In genomic region chr5:130316971-130317421, GRCh38 we compare ENCODE assay signal across 14 cellular contexts.
DNase-seq lines count a peak whose midpoint lies in the region; ATAC-seq, FAIRE-seq and TF ChIP-seq lines count a peak whose summit lies in the region.
"Had no signal": no experiment of that assay in that cellular context is flagged by ENCODE, and none has a peak within 500 bp of the region (broad histone marks: within the 10 kb centered on the region; RNA-seq: fewer than 3 reads in every experiment).

No MANE protein-coding gene starts in this region.

- TF ChIP-seq CTCF in progenitor cell of endocrine pancreas (IDR thresholded peaks at IDR 0.05; ENCODE audit: unreplicated experiment) = no peak

- no peak overlapping the region for H2BK120ac ChIP-seq in trophoblast cell (ENCODE audit: insufficient read depth, low read length, poor library complexity)

- H3K27ac Mint-ChIP-seq in progenitor cell of endocrine pancreas = peak overlapping the region; percentile 90
- H3K27ac Mint-ChIP-seq: CD4-positive, CD25-positive, alpha-beta regulatory T cell; naive thymus-derived CD8-positive, alpha-beta T cell had no signal

- H4K91ac ChIP-seq in trophoblast cell (ENCODE audit: low read depth, low read length) = no peak overlapping the region

- H3K9ac ChIP-seq in trophoblast cell (ENCODE audit: low read length) = no peak overlapping the region

- H2AFZ ChIP-seq in trophoblast cell (ENCODE audit: insufficient read depth, low read length, poor library complexity) = no peak overlapping the region

- H3K23ac ChIP-seq in trophoblast cell (ENCODE audit: low read length) = no peak overlapping the region

- no peak for FAIRE-seq in frontal cortex (lab: Jason Lieb, UNC)
- FAIRE-seq: kidney had no signal

- peaks cover 18% of the 10 kb centered on the region for H3K4me1 Mint-ChIP-seq in progenitor cell of endocrine pancreas (ENCODE audit: low read depth)
- H3K4me1 Mint-ChIP-seq: CD4-positive, CD25-positive, alpha-beta regulatory T cell; naive thymus-derived CD8-positive, alpha-beta T cell had no signal

- H3K27me3 Mint-ChIP-seq in progenitor cell of endocrine pancreas = no peaks in the 10 kb centered on the region
- H3K27me3 Mint-ChIP-seq: CD4-positive, CD25-positive, alpha-beta regulatory T cell had no signal

- H3K4me2 ChIP-seq in trophoblast cell (ENCODE audit: low read length) = no peak overlapping the region

- no peaks in the 10 kb centered on the region for H3K79me1 ChIP-seq in trophoblast cell (ENCODE audit: low read length)

- H3K36me3 ChIP-seq in trophoblast cell (ENCODE audit: control insufficient read depth in 1 of 2, insufficient read depth in 2 of 2, low read length in 2 of 2) = no peaks in the 10 kb centered on the region

- no peak overlapping the region for H3K27ac ChIP-seq in trophoblast cell (ENCODE audit: low read depth, low read length)

- H3K4me3 Mint-ChIP-seq in progenitor cell of endocrine pancreas (ENCODE audit: low read depth) = no peak overlapping the region
- H3K4me3 Mint-ChIP-seq: CD4-positive, CD25-positive, alpha-beta regulatory T cell; naive thymus-derived CD8-positive, alpha-beta T cell had no signal

- no peak overlapping the region for H2BK12ac ChIP-seq in trophoblast cell (ENCODE audit: low read length)

- no peak overlapping the region for H3K4ac ChIP-seq in trophoblast cell (ENCODE audit: low read depth, low read length)

- ATAC-seq in GM19043 (IDR thresholded peaks at IDR 0.05; ENCODE audit: low read depth, unreplicated experiment) (peak; percentile 74), HG02943 (IDR thresholded peaks at IDR 0.05; ENCODE audit: low read depth, unreplicated experiment) (peak; percentile 82), Right ventricle myocardium inferior (no peak)
- ATAC-seq: naive thymus-derived CD8-positive, alpha-beta T cell had no signal

- no peak overlapping the region for H2BK5ac ChIP-seq in trophoblast cell (ENCODE audit: low read depth, low read length, poor library complexity)

- no peak overlapping the region for H2AK5ac ChIP-seq in trophoblast cell (ENCODE audit: low read length)

- no peak overlapping the region for H4K8ac ChIP-seq in trophoblast cell (ENCODE audit: low read depth, low read length)

- H3K4me1 ChIP-seq in trophoblast cell (ENCODE audit: control insufficient read depth in 1 of 2, insufficient read depth in 2 of 2, low read length in 2 of 2) = no peaks in the 10 kb centered on the region

- H3K9me3 Mint-ChIP-seq in progenitor cell of endocrine pancreas (ENCODE audit: low read depth) = peaks cover 34% of the 10 kb centered on the region

- H3K18ac ChIP-seq in trophoblast cell (ENCODE audit: low read length) = no peak overlapping the region

- H3K4me3 ChIP-seq in trophoblast cell (ENCODE audit: low read depth, low read length) = no peak overlapping the region

- H3K27me3 ChIP-seq in trophoblast cell (ENCODE audit: insufficient read depth, low read length) = no peaks in the 10 kb centered on the region

- H3K9me3 ChIP-seq in trophoblast cell (ENCODE audit: insufficient read depth, low read depth, low read length) = peaks cover 1% of the 10 kb centered on the region

- no peak overlapping the region for H3K14ac ChIP-seq in trophoblast cell (ENCODE audit: low read length)

- intact Hi-C loops in Right ventricle myocardium inferior (cut with DNase I) = no loop called here

- no peak overlapping the region for H4K12ac ChIP-seq in trophoblast cell (ENCODE audit: low read depth, low read length)

- H3K36me3 Mint-ChIP-seq in progenitor cell of endocrine pancreas (ENCODE audit: insufficient read depth) = peaks cover 13% of the 10 kb centered on the region
- H3K36me3 Mint-ChIP-seq: CD4-positive, CD25-positive, alpha-beta regulatory T cell had no signal

- no CpG with 5 or more reads among the region's 5 CpGs for WGBS in trophoblast cell (ENCODE audit: extremely low coverage, insufficient coverage, insufficient read length)

- no peaks in the 10 kb centered on the region for H3K79me2 ChIP-seq in trophoblast cell (ENCODE audit: control insufficient read depth, insufficient read depth, low read length, poor library complexity)

- DNase-seq in astrocyte of the hippocampus (ENCODE audit: low read depth, low spot score) (peak; percentile 23), progenitor cell of endocrine pancreas (ENCODE audit: low spot score, unreplicated experiment) (no peak), Right ventricle myocardium inferior (ENCODE audit: missing footprints) (no peak), trophoblast cell (no peak), frontal cortex (ENCODE audit: low spot score in 2 of 2) (no peak), NCI-H1417 (lab: John Stamatoyannopoulos, UW) (no peak)
- DNase-seq: activated naive CD4-positive, alpha-beta T cell treated with anti-CD3 and anti-CD28 coated beads, Interleukin-2, amount 50 U/mL, for 16 hours; CD4-positive, CD25-positive, alpha-beta regulatory T cell; kidney; naive thymus-derived CD8-positive, alpha-beta T cell; NCI-H1105; NCI-H82 had no signal
